In genomic region chr17:48236681-48237134, GRCh38 we compare ENCODE assay signal across 18 cellular contexts.
DNase-seq lines count a peak whose midpoint lies in the region; ATAC-seq and TF ChIP-seq lines count a peak whose summit lies in the region.
"Had no signal": no experiment of that assay in that cellular context is flagged by ENCODE, and none has a peak within 500 bp of the region (broad histone marks: within the 10 kb centered on the region; RNA-seq: fewer than 3 reads in every experiment).

No MANE protein-coding gene starts in this region.

- H3K36me3 ChIP-seq in GM23248 (ENCODE audit: low read depth) (no peaks in the 10 kb centered on the region), neural progenitor cell (no peaks in the 10 kb centered on the region)
- H3K36me3 ChIP-seq: BLaER1 treated with 17β-estradiol and CSF1 and Interleukin-3, amounts not matched to agents 10 nM and 100 nM had no signal

- no peak overlapping the region for H3K4me3 Mint-ChIP-seq in neural progenitor cell
- H3K4me3 Mint-ChIP-seq: activated CD4-positive, alpha-beta memory T cell treated with anti-CD3 and anti-CD28 coated beads, Interleukin-2, amount 10 ng/mL, durations not matched to agents 7 days and 5 days; activated naive CD4-positive, alpha-beta T cell treated with anti-CD3 and anti-CD28 coated beads, Interleukin-2, amount 50 U/mL, for 24 hours; stimulated activated memory B cell treated with anti-CD40 and anti-IgM and Interleukin-4, amounts not matched to agents 10 μg/mL and 1 μg/mL and 100 μg/mL, for 72 hours; T-helper 1 cell treated with Interleukin-12 subunit alpha and Interleukin-12 subunit beta and Interleukin-4 antibody, amounts not matched to agents 30 μg/mL and 1 μg/mL, for 36 hours had no signal

- H3K4me3 ChIP-seq in GM23248 (no peak overlapping the region), fibroblast of mammary gland (ENCODE audit: control insufficient read depth, low read depth, low read length) (no peak overlapping the region), neural progenitor cell (no peak overlapping the region)
- H3K4me3 ChIP-seq: BLaER1 treated with 17β-estradiol and CSF1 and Interleukin-3, amounts not matched to agents 10 nM and 100 nM; hepatocyte; lung had no signal

- H3K27me3 ChIP-seq in GM23248 (replicated peaks; ENCODE audit: insufficient read depth) (no peaks in the 10 kb centered on the region), neural progenitor cell (peaks cover 31% of the 10 kb centered on the region)
- H3K27me3 ChIP-seq: BLaER1 treated with 17β-estradiol and CSF1 and Interleukin-3, amounts not matched to agents 10 nM and 100 nM had no signal

- H3K4me2 ChIP-seq in GM23248 (ENCODE audit: unreplicated experiment) (no peak overlapping the region), neural progenitor cell (no peak overlapping the region)
- H3K4me2 ChIP-seq: BLaER1 treated with 17β-estradiol and CSF1 and Interleukin-3, amounts not matched to agents 10 nM and 100 nM; hepatocyte had no signal

- H3K79me2 ChIP-seq in GM23248 (ENCODE audit: insufficient read depth) (no peaks in the 10 kb centered on the region), neural progenitor cell (ENCODE audit: low read depth) (no peaks in the 10 kb centered on the region)
- H3K79me2 ChIP-seq: hepatocyte, parathyroid adenoma had no signal

- no peaks in the 10 kb centered on the region for H3K27me3 Mint-ChIP-seq in neural progenitor cell (ENCODE audit: insufficient read depth, low read depth)
- H3K27me3 Mint-ChIP-seq: activated CD4-positive, alpha-beta memory T cell treated with anti-CD3 and anti-CD28 coated beads, Interleukin-2, amount 10 ng/mL, durations not matched to agents 7 days and 5 days; activated naive CD4-positive, alpha-beta T cell treated with anti-CD3 and anti-CD28 coated beads, Interleukin-2, amount 50 U/mL, for 24 hours had no signal

- no peak overlapping the region for H3K27ac Mint-ChIP-seq in neural progenitor cell
- H3K27ac Mint-ChIP-seq: activated CD4-positive, alpha-beta memory T cell treated with anti-CD3 and anti-CD28 coated beads, Interleukin-2, amount 10 ng/mL, durations not matched to agents 7 days and 5 days; stimulated activated memory B cell treated with anti-CD40 and anti-IgM and Interleukin-4, amounts not matched to agents 10 μg/mL and 1 μg/mL and 100 μg/mL, for 72 hours; T-helper 1 cell treated with Interleukin-12 subunit alpha and Interleukin-12 subunit beta and Interleukin-4 antibody, amounts not matched to agents 30 μg/mL and 1 μg/mL, for 36 hours had no signal

- H3K4me1 Mint-ChIP-seq in neural progenitor cell: peaks cover 7% of the 10 kb centered on the region

- no peaks in the 10 kb centered on the region for H3K9me2 ChIP-seq in GM23248 (ENCODE audit: insufficient read depth)

- in situ Hi-C loops in ACHN (cut with HindIII; ENCODE audit: low pct_ligation_motif_present, low pct_unique_long_range_greater_than_20kb, low sequenced_read_pairs) (no loop called here), GM23248 (cut with MboI) (no loop called here)

- no peaks in the 10 kb centered on the region for H3K9me3 Mint-ChIP-seq in neural progenitor cell
- H3K9me3 Mint-ChIP-seq: activated CD4-positive, alpha-beta memory T cell treated with anti-CD3 and anti-CD28 coated beads, Interleukin-2, amount 10 ng/mL, durations not matched to agents 7 days and 5 days; activated naive CD4-positive, alpha-beta T cell treated with anti-CD3 and anti-CD28 coated beads, Interleukin-2, amount 50 U/mL, for 24 hours; stimulated activated memory B cell treated with anti-CD40 and anti-IgM and Interleukin-4, amounts not matched to agents 10 μg/mL and 1 μg/mL and 100 μg/mL, for 72 hours; T-helper 1 cell treated with Interleukin-12 subunit alpha and Interleukin-12 subunit beta and Interleukin-4 antibody, amounts not matched to agents 30 μg/mL and 1 μg/mL, for 36 hours had no signal

- H3F3A ChIP-seq in GM23248 (ENCODE audit: insufficient read depth) (peaks cover 46% of the 10 kb centered on the region), neural progenitor cell (ENCODE audit: low read depth) (no peaks in the 10 kb centered on the region)

- H4K20me1 ChIP-seq in GM23248 (ENCODE audit: insufficient read depth) (no peaks in the 10 kb centered on the region), neural progenitor cell (ENCODE audit: low read depth) (no peaks in the 10 kb centered on the region)
- H4K20me1 ChIP-seq: BLaER1 treated with 17β-estradiol and CSF1 and Interleukin-3, amounts not matched to agents 10 nM and 100 nM had no signal

- H3K9ac ChIP-seq in GM23248: no peak overlapping the region
- no peak overlapping the region for H3K9ac ChIP-seq in neural progenitor cell
- H3K9ac ChIP-seq: BLaER1 treated with 17β-estradiol and CSF1 and Interleukin-3, amounts not matched to agents 10 nM and 100 nM; parathyroid adenoma had no signal

- no peak overlapping the region for H2AFZ ChIP-seq in GM23248
- H2AFZ ChIP-seq in neural progenitor cell (replicated peaks): no peak overlapping the region
- H2AFZ ChIP-seq: hepatocyte, parathyroid adenoma had no signal

- no peak for ATAC-seq in HG03097 (IDR thresholded peaks at IDR 0.05; ENCODE audit: low FRiP score, unreplicated experiment)
- ATAC-seq: stimulated activated memory B cell treated with anti-CD40 and anti-IgM and Interleukin-4, amounts not matched to agents 10 μg/mL and 1 μg/mL and 100 μg/mL, for 72 hours had no signal

- no peaks in the 10 kb centered on the region for H3K36me3 Mint-ChIP-seq in neural progenitor cell

- DNase-seq in ACHN (peak; percentile 67), GM23248 (peak; percentile 74), SW 1271 (lab: John Stamatoyannopoulos, UW) (peak; percentile 80 to 88), fibroblast of mammary gland (ENCODE audit: low read depth) (peak; percentile 70), neural progenitor cell (ENCODE audit: low spot score) (no peak), occipital lobe (lab: John Stamatoyannopoulos, UW) (no peak), NCI-H1048 (lab: John Stamatoyannopoulos, UW) (no peak)
- DNase-seq: activated CD4-positive, alpha-beta memory T cell treated with anti-CD3 and anti-CD28 coated beads, Interleukin-2, amount 10 ng/mL, durations not matched to agents 7 days and 5 days; NCI-H2081 treated with DMSO at 0.1 percent for 48 hours; stimulated activated CD4-positive, alpha-beta T cell treated with anti-CD3 and anti-CD28 coated beads, Interleukin-1b, Interleukin-23, amount 100 ng/mL, for 48 hours had no signal

- H3K4me1 ChIP-seq in GM23248 (ENCODE audit: insufficient read depth) (peaks cover 38% of the 10 kb centered on the region), neural progenitor cell (no peaks in the 10 kb centered on the region)
- H3K4me1 ChIP-seq: parathyroid adenoma had no signal

- H3K27ac ChIP-seq in GM23248: 0 out of 2 replicates have a peak overlapping the region, but pooled peaks have one; percentile 28
- H3K27ac ChIP-seq in neural progenitor cell: no peak overlapping the region
- H3K27ac ChIP-seq: BLaER1 treated with 17β-estradiol and CSF1 and Interleukin-3, amounts not matched to agents 10 nM and 100 nM; hepatocyte; parathyroid adenoma had no signal

- TF ChIP-seq CTCF in fibroblast of mammary gland (conservative IDR thresholded peaks at IDR 0.05; ENCODE audit: control insufficient read depth, insufficient read depth, low read depth, low read length): no peak
- TF ChIP-seq CTCF in neural progenitor cell (IDR thresholded peaks at IDR 0.05): no peak

- H3K9me3 ChIP-seq in GM23248 (ENCODE audit: low read depth) (no peaks in the 10 kb centered on the region), neural progenitor cell (ENCODE audit: low read depth) (no peaks in the 10 kb centered on the region)
- H3K9me3 ChIP-seq: BLaER1 treated with 17β-estradiol and CSF1 and Interleukin-3, amounts not matched to agents 10 nM and 100 nM had no signal

Comparison
In these comparisons a context has a peak if more than half of its experiments do, and no peak if none do; other contexts are left out.
1. DNase-seq: peak in ACHN (single experiment), GM23248 (single experiment), SW 1271 (2 of 2) and fibroblast of mammary gland (single experiment); none in neural progenitor cell (single experiment), occipital lobe (single experiment) and NCI-H1048 (single experiment).